In the genomic region with DNA sequence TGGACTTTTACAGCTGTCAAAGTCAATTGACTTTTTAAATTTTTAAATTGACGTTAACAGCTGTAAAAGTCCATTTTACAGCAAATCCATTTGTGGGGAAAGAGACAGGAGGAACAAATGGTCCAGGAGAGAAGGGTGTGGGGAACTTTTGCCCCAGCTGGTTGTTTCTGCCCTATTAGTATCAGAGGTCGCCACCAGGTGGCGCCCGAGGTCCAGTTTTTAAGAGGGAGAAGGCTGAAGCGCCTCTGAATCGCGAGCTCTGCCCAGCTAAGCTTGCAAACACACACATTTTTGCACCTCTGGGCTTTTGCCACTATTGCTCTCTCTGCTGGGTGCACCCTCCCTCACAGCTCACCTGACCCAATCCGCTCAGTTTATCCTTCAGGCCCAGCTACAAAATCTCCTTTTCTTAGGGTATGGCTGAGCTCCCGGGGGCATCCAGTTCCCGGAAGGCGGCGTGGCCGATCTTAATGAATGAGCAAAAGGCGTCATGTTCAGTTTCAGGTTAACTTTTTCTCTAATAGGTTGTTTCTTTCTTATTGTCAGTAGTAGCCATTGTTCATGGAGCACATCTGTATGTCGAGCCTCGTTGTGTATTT, we compare ENCODE assay signal across 8 cellular contexts.
DNase-seq lines count a peak whose midpoint lies in the region; ATAC-seq and TF ChIP-seq lines count a peak whose summit lies in the region.

No MANE protein-coding gene starts in this region.

- H3K4me2 ChIP-seq in KMS-11, result no peak overlapping the region

- no peak overlapping the region for H3K27ac ChIP-seq in KMS-11
- no peak overlapping the region for H3K27ac ChIP-seq in RWPE2 (ENCODE audit: poor library complexity, severe bottlenecking)
- no peak overlapping the region for H3K27ac ChIP-seq in neutrophil
- H3K27ac ChIP-seq in subcutaneous abdominal adipose tissue (ENCODE audit: low read depth, low read length), result no peak overlapping the region

- H3K4me3 ChIP-seq in KMS-11 (IDR thresholded peaks at IDR 0.05; ENCODE audit: insufficient read depth, low read depth, low read length) (no peak overlapping the region), RWPE2 (ENCODE audit: severe bottlenecking) (no peak overlapping the region), fibroblast of pulmonary artery (replicated peaks; ENCODE audit: low read depth, low read length) (no peak overlapping the region), neutrophil (ENCODE audit: low read depth in 1 of 2, low read length in 1 of 2) (no peak overlapping the region), subcutaneous abdominal adipose tissue (ENCODE audit: low read depth in 1 of 5, low read length in 5 of 5) (peak overlapping the region in 4 of 5 donors; percentile 35 to 41 (median 36))

- DNase-seq in AG08396 (ENCODE audit: low spot score) (peak; percentile 83), GM19238 (ENCODE audit: insufficient read length, low spot score) (peak; percentile 63), RWPE2 (ENCODE audit: low spot score) (no peak), fibroblast of pulmonary artery (ENCODE audit: low read depth) (peak; percentile 82)
- peak; percentile 64 to 72 for DNase-seq in activated T-helper 1 cell treated with anti-CD3 and anti-CD28 coated beads, Interleukin-2, amount 50 U/mL, for 16 hours (ENCODE audit: low read depth in 1 of 2, low spot score in 1 of 2)

- H3K9me3 ChIP-seq in RWPE2 (ENCODE audit: severe bottlenecking) (no peaks in the 10 kb centered on the region), neutrophil (no peaks in the 10 kb centered on the region), subcutaneous abdominal adipose tissue (ENCODE audit: control insufficient read depth in 5 of 5, low read length in 5 of 5) (peaks cover 0 to 4% (median 0%) of the 10 kb centered on the region in 5 donors)

- H4K20me1 ChIP-seq in KMS-11 (ENCODE audit: insufficient read depth), result no peaks in the 10 kb centered on the region

- TF ChIP-seq CTCF in KMS-11 (conservative IDR thresholded peaks at IDR 0.05; ENCODE audit: low read depth, low read length), result peak; percentile 83
- TF ChIP-seq CTCF in RWPE2 (IDR thresholded peaks at IDR 0.05; ENCODE audit: poor library complexity, severe bottlenecking), result peak; percentile 90
- peak; percentile 78 for TF ChIP-seq CTCF in fibroblast of pulmonary artery (IDR thresholded peaks at IDR 0.05; ENCODE audit: low read length, missing control alignments)
- peak; percentile 78 for TF ChIP-seq CTCF in neutrophil (IDR thresholded peaks at IDR 0.05)

- H3K79me2 ChIP-seq in KMS-11 (ENCODE audit: insufficient read depth, low read depth), result no peaks in the 10 kb centered on the region

- peaks cover 6% of the 10 kb centered on the region for H3K4me1 ChIP-seq in KMS-11 (ENCODE audit: low read depth, poor library complexity, severe bottlenecking)
- H3K4me1 ChIP-seq in RWPE2 (ENCODE audit: insufficient read depth, poor library complexity, severe bottlenecking), result no peaks in the 10 kb centered on the region
- peaks cover 6 to 11% of the 10 kb centered on the region in 2 experiments for H3K4me1 ChIP-seq in neutrophil (ENCODE audit: control insufficient read depth in 1 of 2, insufficient read depth in 1 of 2, low read depth in 1 of 2, low read length in 1 of 2)
- peaks cover 0 to 10% (median 4%) of the 10 kb centered on the region in 5 donors for H3K4me1 ChIP-seq in subcutaneous abdominal adipose tissue (ENCODE audit: control insufficient read depth in 5 of 5, insufficient read depth in 5 of 5, low read length in 5 of 5)

- peak; percentile 86 for ATAC-seq in RWPE2 (ENCODE audit: low read depth)

- H3K9ac ChIP-seq in KMS-11 (no peak overlapping the region), subcutaneous abdominal adipose tissue (ENCODE audit: low read length in 5 of 5) (no peak overlapping the region)

- H2AFZ ChIP-seq in KMS-11 (ENCODE audit: low read depth), result peak overlapping the region; percentile 56

- H3K36me3 ChIP-seq in KMS-11 (ENCODE audit: insufficient read depth) (no peaks in the 10 kb centered on the region), RWPE2 (ENCODE audit: low read depth) (no peaks in the 10 kb centered on the region), neutrophil (no peaks in the 10 kb centered on the region), subcutaneous abdominal adipose tissue (ENCODE audit: control insufficient read depth in 5 of 5, insufficient read depth in 5 of 5, low read length in 5 of 5) (no peaks in the 10 kb centered on the region)

- H3K27me3 ChIP-seq in KMS-11 (ENCODE audit: insufficient read depth, low read depth), result peaks cover under 1% of the 10 kb centered on the region; the same call in 1 of the 2 replicates
- H3K27me3 ChIP-seq in RWPE2 (ENCODE audit: insufficient read depth, poor library complexity, severe bottlenecking), result no peaks in the 10 kb centered on the region
- H3K27me3 ChIP-seq in neutrophil, result peaks cover 5% of the 10 kb centered on the region
- H3K27me3 ChIP-seq in subcutaneous abdominal adipose tissue (ENCODE audit: control insufficient read depth in 5 of 5, insufficient read depth in 4 of 5, low read length in 5 of 5), result peaks cover 0 to 5% (median 0%) of the 10 kb centered on the region in 5 donors

Comparison
In these comparisons a context has a peak if more than half of its experiments do, and no peak if none do; other contexts are left out.
1. H3K4me3 ChIP-seq: peak in subcutaneous abdominal adipose tissue (4 of 5); none in KMS-11 (single experiment), RWPE2 (single experiment), fibroblast of pulmonary artery (single experiment) and neutrophil (0 of 2).
2. Peak in every context shown above with its lines, with median percentiles within 50 percentile points of each other: CTCF ChIP-seq.